Comparison of ENCODE assay signal across 8 cellular contexts in genomic region chr16:53435066-53435688, GRCh38. TPM values are rescaled to one million over a fixed set of nuclear protein-coding genes. Genes with fewer than 3 reads are reported as not detected.
A peak's percentile ranks its signal among the peaks of the same experiment; 100 is the strongest.
DNase-seq lines count a peak whose midpoint lies in the region; ATAC-seq, FAIRE-seq and TF ChIP-seq lines count a peak whose summit lies in the region.

No MANE protein-coding gene starts in this region.

- CTCF ChIA-PET in HepG2 (lab: Yijun Ruan, JAX; ENCODE audit: low intra/inter-chr PET ratio, low total read pairs): no interaction called here

- peak; percentile 91 for FAIRE-seq in HepG2 (lab: Jason Lieb, UNC)

- POLR2A ChIA-PET in HepG2 (lab: Yijun Ruan, JAX): interaction anchor here (0.9 to 3.8 kb wide), 8 partner anchors 11 to 851 kb away, joined by 3 to 20 read pairs (median 4); partner anchors contain the start of genes AKTIP, FTO and RPGRIP1L

- peak overlapping the region; percentile 81 for H3K27ac ChIP-seq in HepG2 (ENCODE audit: extremely low read length, insufficient read depth, low read length)

- TF ChIP-seq EP300 in HepG2 (IDR thresholded peaks at IDR 0.05; ENCODE audit: low read depth in 2 of 2, low read length in 2 of 2) (no peak), HepG2 (CRISPR knock-in tag; IDR thresholded peaks at IDR 0.05; ENCODE audit: borderline replicate concordance) (no peak)

- no peaks in the 10 kb centered on the region; a peak in 1 of 5 replicates for H3K27me3 ChIP-seq in HepG2 (ENCODE audit: control insufficient read depth in 1 of 2, insufficient read depth in 2 of 2, low read length in 2 of 2)

- DNase-seq in Ammon's horn (ENCODE audit: low spot score) (peak; percentile 96), NCI-H446 treated with DMSO at 0.1 percent for 48 hours (lab: John Stamatoyannopoulos, UW) (peak; percentile 5), dermis blood vessel endothelial cell (peak; percentile 95), HepG2 (ENCODE audit: low spot score) (peak; percentile 94)
- DNase-seq in activated CD4-positive, alpha-beta T cell treated with anti-CD3 and anti-CD28 coated beads for 48 hours: peak; percentile 57
- peak; percentile 32 for DNase-seq in stimulated activated CD4-positive, alpha-beta T cell treated with anti-CD3 and anti-CD28 coated beads, Interleukin-4, amount 100 ng/mL, for 1 hour

- peak; percentile 14; the same call in 1 of the 2 replicates for TF ChIP-seq RAD21 in HepG2 (CRISPR knock-in tag; IDR thresholded peaks at IDR 0.05)

- BruUV-seq in HepG2 (replicated peaks; lab: Mats Ljungman, UMichigan): TSS peak; percentile 99

- peaks cover 2 to 4% of the 10 kb centered on the region in 2 experiments; a peak in 3 of 5 replicates for H3K36me3 ChIP-seq in HepG2 (replicated peaks in 1 of 2; ENCODE audit: control insufficient read depth in 1 of 2, insufficient read depth in 2 of 2, low read length in 2 of 2)

- peak overlapping the region; percentile 92 for H3K9ac ChIP-seq in HepG2 (ENCODE audit: insufficient read depth, low read depth, low read length)

- ATAC-seq in GM19035 (IDR thresholded peaks at IDR 0.05; ENCODE audit: unreplicated experiment): peak; percentile 83
- peak; percentile 90 for ATAC-seq in HG03342 (IDR thresholded peaks at IDR 0.05; ENCODE audit: unreplicated experiment)
- peak; percentile 93 for ATAC-seq in HepG2

- H4K20me1 ChIP-seq in HepG2 (ENCODE audit: insufficient read depth, low read length): peaks cover 9% of the 10 kb centered on the region

- TF ChIP-seq CTCF in HepG2 (CRISPR knock-in tag; IDR thresholded peaks at IDR 0.05): no peak

- intact Hi-C loops in HepG2 (cut with micrococcal nuclease; ENCODE audit: unreplicated experiment): loop anchor here (1.0 kb wide), 1 partner anchor 67 kb away; no protein-coding TSS in a partner anchor

- no peaks in the 10 kb centered on the region for H3K9me3 ChIP-seq in HepG2 (ENCODE audit: low read length)

- WGBS in HepG2 (ENCODE audit: low lambda C conversion rate): 1% methylated on average over 25 of the region's 28 CpGs

- peak overlapping the region; percentile 93 to 98 (median 94) for H3K4me3 ChIP-seq in HepG2 (replicated peaks in 1 of 3; ENCODE audit: insufficient read depth in 1 of 3, low read depth in 2 of 3, low read length in 3 of 3)

- in situ Hi-C loops in HepG2 (cut with HindIII; ENCODE audit: extremely low pct_ligation_motif_present, low pct_unique_long_range_greater_than_20kb): loop anchor here (10.0 kb wide), 1 partner anchor 380 kb away; the partner anchor contains the start of genes CHD9 and CHD9NB

- H3K4me1 ChIP-seq in HepG2 (ENCODE audit: insufficient read depth, low read length): peaks cover 33% of the 10 kb centered on the region

- no peak overlapping the region for H2AFZ ChIP-seq in HepG2 (ENCODE audit: low read length)

- H3K79me2 ChIP-seq in HepG2 (ENCODE audit: insufficient read depth, low read length): peaks cover 43% of the 10 kb centered on the region

- peak; percentile 79 for TF ChIP-seq POLR2A in HepG2 (IDR thresholded peaks at IDR 0.05; ENCODE audit: insufficient read depth in 1 of 2, low read depth in 2 of 2, low read length in 2 of 2)

- H3K4me2 ChIP-seq in HepG2 (ENCODE audit: low read depth, low read length): peak overlapping the region; percentile 89

TF ChIP-seq in HepG2, 621 proteins besides CTCF, POLR2A, EP300 and RAD21 (continues in another document):
- TF ChIP-seq ZNF496 (CRISPR knock-in tag; IDR thresholded peaks at IDR 0.05; ENCODE audit: insufficient replicate concordance) (no peak), CEBPZ (IDR thresholded peaks at IDR 0.05; ENCODE audit: low read length) (no peak), ZNF816 (CRISPR knock-in tag; IDR thresholded peaks at IDR 0.05; ENCODE audit: borderline replicate concordance) (peak; percentile 35; the same call in 1 of the 2 replicates), ZNF720 (CRISPR knock-in tag; IDR thresholded peaks at IDR 0.05) (no peak), SIN3A (IDR thresholded peaks at IDR 0.05; ENCODE audit: borderline replicate concordance, low read depth, low read length) (peak; percentile 98), ZNF234 (CRISPR knock-in tag; conservative IDR thresholded peaks at IDR 0.05) (no peak), MAZ (IDR thresholded peaks at IDR 0.05; ENCODE audit: borderline replicate concordance, low read depth, low read length) (no peak), MAZ (CRISPR knock-in tag; IDR thresholded peaks at IDR 0.05; ENCODE audit: low read depth) (no peak), ZFY (CRISPR knock-in tag; IDR thresholded peaks at IDR 0.05) (no peak), TOPORS (CRISPR knock-in tag; IDR thresholded peaks at IDR 0.05) (no peak), SP2 (CRISPR knock-in tag; IDR thresholded peaks at IDR 0.05) (peak; percentile 61), GMEB1 (CRISPR knock-in tag; IDR thresholded peaks at IDR 0.05; ENCODE audit: borderline replicate concordance) (no peak), GZF1 (CRISPR knock-in tag; IDR thresholded peaks at IDR 0.05) (no peak), ZNF564 (CRISPR knock-in tag; IDR thresholded peaks at IDR 0.05) (no peak), RXRB (CRISPR knock-in tag; IDR thresholded peaks at IDR 0.05; ENCODE audit: borderline replicate concordance) (peak; percentile 24; the same call in 1 of the 2 replicates)

RNA-seq across cellular contexts. Expression of gene RBL2, which starts 0.9 kb away (rescaled TPM):
- total RNA-seq in dermis blood vessel endothelial cell (48.5 and 60.9 TPM in 2 replicates), HepG2 (2016; rRNA removed; fragmentation: Illumina TruSeq; extraction: Trizol) (35.3 and 41.2 TPM in 2 replicates)
- 15.8 and 17.4 TPM in 2 replicates for total RNA-seq in HepG2 (2016; cell fraction: cytosol; rRNA removed; fragmentation: Illumina TruSeq; extraction: Trizol; ENCODE audit: low read depth)
- total RNA-seq in HepG2 (2016; cell fraction: insoluble cytoplasmic fraction; rRNA removed; fragmentation: Illumina TruSeq; extraction: Trizol): 35.0 and 41.3 TPM in 2 replicates
- 24.6 and 30.8 TPM in 2 replicates for total RNA-seq in HepG2 (2016; cell fraction: membrane; rRNA removed; fragmentation: Illumina TruSeq; extraction: Trizol)
- 63.6 and 68.6 TPM in 2 replicates for total RNA-seq in HepG2 (2016; cell fraction: nucleus; rRNA removed; fragmentation: Illumina TruSeq; extraction: Trizol)
- polyA plus RNA-seq in HepG2 (2011; rRNA removed): 58.6 and 60.9 TPM in 2 replicates
- 19.8 and 24.5 TPM in 2 replicates for polyA plus RNA-seq in HepG2 (2011; cell fraction: cytosol; rRNA removed)
- polyA plus RNA-seq in HepG2 (2011; cell fraction: nucleus; rRNA removed): 142 and 145 TPM in 2 replicates
- 30.2 and 36.7 TPM in 2 replicates for polyA plus RNA-seq in HepG2 (2012)
- 1.3 TPM in 2 replicates for polyA plus RNA-seq in HepG2 (2016; cell fraction: cytosol; fragmentation: Illumina TruSeq; extraction: Trizol; ENCODE audit: low read depth)
- 28.7 and 29.8 TPM in 2 replicates for polyA plus RNA-seq in HepG2 (2016; cell fraction: insoluble cytoplasmic fraction; fragmentation: Illumina TruSeq; extraction: Trizol; ENCODE audit: low read depth)
- polyA plus RNA-seq in HepG2 (2016; cell fraction: membrane; fragmentation: Illumina TruSeq; extraction: Trizol; ENCODE audit: low read depth): 6.9 and 7.0 TPM in 2 replicates
- 82.3 and 82.9 TPM in 2 replicates for polyA plus RNA-seq in HepG2 (2016; cell fraction: nucleus; fragmentation: Illumina TruSeq; extraction: Trizol; ENCODE audit: insufficient read depth, low read depth)
- polyA minus RNA-seq in HepG2 (2011; rRNA and poly(A)+ RNA removed; ENCODE audit: low replicate concordance): 43.8 and 49.7 TPM in 2 replicates
- 26.5 and 29.1 TPM in 2 replicates for polyA minus RNA-seq in HepG2 (2011; cell fraction: cytosol; rRNA and poly(A)+ RNA removed)
- polyA minus RNA-seq in HepG2 (2011; cell fraction: nucleus; rRNA and poly(A)+ RNA removed): 122 and 132 TPM in 2 replicates

Comparison
In these comparisons a context has a peak if more than half of its experiments do, and no peak if none do; other contexts are left out.
1. Peak in every context shown above with its lines: DNase-seq, ATAC-seq, H3K4me3 ChIP-seq and H3K27ac ChIP-seq.
2. DNase-seq: peak in every context shown above with its lines; median percentile 96 in Ammon's horn; 95 in dermis blood vessel endothelial cell; 94 in HepG2; 57 in activated CD4-positive, alpha-beta T cell treated with anti-CD3 and anti-CD28 coated beads for 48 hours; 32 in stimulated activated CD4-positive, alpha-beta T cell treated with anti-CD3 and anti-CD28 coated beads, Interleukin-4, amount 100 ng/mL, for 1 hour; 5 in NCI-H446 treated with DMSO at 0.1 percent for 48 hours.